In the genomic region with DNA sequence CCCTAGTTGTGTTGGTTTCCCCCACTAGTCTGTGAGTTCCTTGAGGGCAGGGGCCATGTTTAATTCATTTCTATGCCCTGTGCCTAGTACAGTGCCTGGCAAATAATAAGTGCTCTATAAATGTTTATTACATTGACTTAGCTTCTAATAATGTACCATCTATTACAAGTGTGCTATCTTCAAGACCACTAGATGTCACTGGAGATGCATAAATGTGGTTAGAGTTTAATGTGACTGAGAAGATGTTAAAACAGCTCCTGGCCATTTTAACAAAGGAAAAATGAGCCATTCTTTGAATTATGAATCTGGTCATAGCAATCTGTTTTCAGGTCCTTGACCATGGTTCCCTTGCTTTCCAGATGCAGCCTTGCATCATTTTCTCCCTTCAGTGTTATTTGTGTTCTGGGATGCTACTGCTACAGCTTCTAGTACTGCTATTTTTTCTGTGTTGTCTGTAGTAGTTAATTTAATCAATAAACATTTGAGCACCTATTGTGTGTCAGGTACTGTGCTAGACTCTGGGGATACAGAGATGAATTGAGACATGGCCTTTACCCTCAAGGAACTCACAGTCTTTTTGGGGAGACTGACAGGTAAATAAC, we compare ENCODE assay signal across 7 cellular contexts. TPM values are rescaled to one million over a fixed set of nuclear protein-coding genes. Genes with fewer than 3 reads are reported as not detected.
DNase-seq lines count a peak whose midpoint lies in the region; ATAC-seq and TF ChIP-seq lines count a peak whose summit lies in the region.

No MANE protein-coding gene starts in this region.

- no peak overlapping the region for H3K4me3 Mint-ChIP-seq in activated T-helper 1 cell treated with anti-CD3 and anti-CD28 coated beads, Interleukin-12 subunit alpha, Interleukin-12 subunit beta, Interleukin-2, Interleukin-4 antibody, amounts not matched to agents 30 ng/mL and 10 ng/mL and 1 ng/mL, durations not matched to agents 14 hours and 24 hours and 36 hours

- no peak overlapping the region for H3K27ac Mint-ChIP-seq in activated T-helper 1 cell treated with anti-CD3 and anti-CD28 coated beads, Interleukin-12 subunit alpha, Interleukin-12 subunit beta, Interleukin-2, Interleukin-4 antibody, amounts not matched to agents 30 ng/mL and 10 ng/mL and 1 ng/mL, durations not matched to agents 14 hours and 24 hours and 36 hours

- intact Hi-C loops in activated T-helper 1 cell treated with anti-CD3 and anti-CD28 coated beads, Interleukin-12 subunit alpha, Interleukin-12 subunit beta, Interleukin-2, Interleukin-4 antibody, amounts not matched to agents 30 ng/mL and 10 ng/mL and 1 ng/mL, durations not matched to agents 14 hours and 24 hours and 36 hours (cut with micrococcal nuclease): loop anchor here (1.0 to 10.0 kb wide), 6 partner anchors 134 to 666 kb away; no protein-coding TSS in a partner anchor

- H3K9me3 ChIP-seq in upper lobe of left lung: no peaks in the 10 kb centered on the region

- peaks cover 17% of the 10 kb centered on the region for H3K36me3 Mint-ChIP-seq in activated T-helper 1 cell treated with anti-CD3 and anti-CD28 coated beads, Interleukin-12 subunit alpha, Interleukin-12 subunit beta, Interleukin-2, Interleukin-4 antibody, amounts not matched to agents 30 ng/mL and 10 ng/mL and 1 ng/mL, durations not matched to agents 14 hours and 24 hours and 36 hours (ENCODE audit: low read depth)

- no peak for TF ChIP-seq EP300 in upper lobe of left lung (IDR thresholded peaks at IDR 0.05)

- H3K4me1 ChIP-seq in upper lobe of left lung: no peaks in the 10 kb centered on the region

- DNase-seq in GDM1 (lab: John Stamatoyannopoulos, UW) (peak; percentile 26), HEK293T (ENCODE audit: extremely low spot score) (peak; percentile 46), NCI-H460 (ENCODE audit: extremely low read depth, low read depth) (peak; percentile 60), cardiac fibroblast (ENCODE audit: low read depth in 2 of 2) (peak; percentile 73 to 75), kidney glomerular epithelial cell (lab: John Stamatoyannopoulos, UW) (peak; percentile 6), upper lobe of left lung (no peak)
- DNase-seq in activated T-helper 1 cell treated with anti-CD3 and anti-CD28 coated beads, Interleukin-12 subunit alpha, Interleukin-12 subunit beta, Interleukin-2, Interleukin-4 antibody, amounts not matched to agents 30 ng/mL and 10 ng/mL and 1 ng/mL, durations not matched to agents 14 hours and 24 hours and 36 hours (ENCODE audit: low spot score): no peak

- no peaks in the 10 kb centered on the region for H3K9me3 Mint-ChIP-seq in activated T-helper 1 cell treated with anti-CD3 and anti-CD28 coated beads, Interleukin-12 subunit alpha, Interleukin-12 subunit beta, Interleukin-2, Interleukin-4 antibody, amounts not matched to agents 30 ng/mL and 10 ng/mL and 1 ng/mL, durations not matched to agents 14 hours and 24 hours and 36 hours

- no peak overlapping the region for H3K4me3 ChIP-seq in cardiac fibroblast (replicated peaks in 1 of 2; ENCODE audit: low read depth in 2 of 2, low read length in 2 of 2)
- no peak overlapping the region for H3K4me3 ChIP-seq in upper lobe of left lung

- CTCF ChIA-PET in HEK293T (lab: Yijun Ruan, JAX): interaction anchor here (0.6 to 3.4 kb wide), 32 partner anchors 11 to 668 kb away, joined by 3 to 57 read pairs (median 4); no protein-coding TSS in a partner anchor

- no peak overlapping the region for H3K27ac ChIP-seq in upper lobe of left lung

- TF ChIP-seq POLR2A in upper lobe of left lung (IDR thresholded peaks at IDR 0.05): no peak

- no peaks in the 10 kb centered on the region for H3K27me3 Mint-ChIP-seq in activated T-helper 1 cell treated with anti-CD3 and anti-CD28 coated beads, Interleukin-12 subunit alpha, Interleukin-12 subunit beta, Interleukin-2, Interleukin-4 antibody, amounts not matched to agents 30 ng/mL and 10 ng/mL and 1 ng/mL, durations not matched to agents 14 hours and 24 hours and 36 hours (ENCODE audit: insufficient read depth)

- no peaks in the 10 kb centered on the region for H3K36me3 ChIP-seq in upper lobe of left lung

- H3K27me3 ChIP-seq in upper lobe of left lung: no peaks in the 10 kb centered on the region

- no peaks in the 10 kb centered on the region for H3K4me1 Mint-ChIP-seq in activated T-helper 1 cell treated with anti-CD3 and anti-CD28 coated beads, Interleukin-12 subunit alpha, Interleukin-12 subunit beta, Interleukin-2, Interleukin-4 antibody, amounts not matched to agents 30 ng/mL and 10 ng/mL and 1 ng/mL, durations not matched to agents 14 hours and 24 hours and 36 hours (ENCODE audit: low read depth)

- TF ChIP-seq CTCF in cardiac fibroblast (IDR thresholded peaks at IDR 0.05; ENCODE audit: low read depth, low read length) (peak; percentile 40), upper lobe of left lung (IDR thresholded peaks at IDR 0.05) (peak in 5 of 6 experiments; percentile 37 to 60 (median 51))

- peak in 1 of 2 donors; percentile 70 for ATAC-seq in upper lobe of left lung (ENCODE audit: low FRiP score in 2 of 2)

- POLR2A ChIA-PET in HEK293T (lab: Yijun Ruan, JAX): interaction anchor here (0.9 to 2.5 kb wide), 7 partner anchors 19 to 239 kb away, joined by 3 to 10 read pairs (median 3); no protein-coding TSS in a partner anchor

TF ChIP-seq in HEK293T, 16 proteins besides CTCF, POLR2A, EP300 and RAD21:
- TF ChIP-seq FOXA1 (IDR thresholded peaks at IDR 0.05) (no peak), HDGF (IDR thresholded peaks at IDR 0.05; ENCODE audit: borderline replicate concordance) (0 out of 2 replicates have a peak, but pooled peaks have one; percentile 44)

RNA-seq across cellular contexts. Expression of gene SLC9A6, which starts 43.2 kb away (rescaled TPM):
- 15.4 and 18.0 TPM in 2 replicates for total RNA-seq in NCI-H460 (2014; rRNA removed; shearing (Covaris generic))
- 16.3 and 19.8 TPM in 2 replicates for polyA plus RNA-seq in NCI-H460 (2014; cell fraction: nucleus; rRNA removed)
- total RNA-seq in upper lobe of left lung: 10 to 100 TPM in 4 of 6 donors, 1 to 10 TPM in 2; 4.7 to 16.9 (median 11.5) TPM
- 12.7 and 13.4 TPM in 2 replicates for total RNA-seq in activated T-helper 1 cell treated with anti-CD3 and anti-CD28 coated beads, Interleukin-12 subunit alpha, Interleukin-12 subunit beta, Interleukin-2, Interleukin-4 antibody, amounts not matched to agents 30 ng/mL and 10 ng/mL and 1 ng/mL, durations not matched to agents 14 hours and 24 hours and 36 hours

RNA-seq across cellular contexts. Expression of gene MMGT1, which starts 54.7 kb away (rescaled TPM):
- 39.1 and 39.2 TPM in 2 replicates for total RNA-seq in NCI-H460 (2014; rRNA removed; shearing (Covaris generic))
- polyA plus RNA-seq in NCI-H460 (2014; cell fraction: nucleus; rRNA removed): 17.3 and 19.8 TPM in 2 replicates
- total RNA-seq in upper lobe of left lung: 10 to 100 TPM in 4 of 6 donors, 1 to 10 TPM in 2; 7.2 to 32.2 (median 24.9) TPM
- 25.2 and 26.4 TPM in 2 replicates for total RNA-seq in activated T-helper 1 cell treated with anti-CD3 and anti-CD28 coated beads, Interleukin-12 subunit alpha, Interleukin-12 subunit beta, Interleukin-2, Interleukin-4 antibody, amounts not matched to agents 30 ng/mL and 10 ng/mL and 1 ng/mL, durations not matched to agents 14 hours and 24 hours and 36 hours

Comparison
In these comparisons a context has a peak if more than half of its experiments do, and no peak if none do; other contexts are left out.
1. DNase-seq: peak in GDM1 (single experiment), HEK293T (single experiment), NCI-H460 (single experiment), cardiac fibroblast (2 of 2) and kidney glomerular epithelial cell (single experiment); none in upper lobe of left lung (0 of 2) and activated T-helper 1 cell treated with anti-CD3 and anti-CD28 coated beads, Interleukin-12 subunit alpha, Interleukin-12 subunit beta, Interleukin-2, Interleukin-4 antibody, amounts not matched to agents 30 ng/mL and 10 ng/mL and 1 ng/mL, durations not matched to agents 14 hours and 24 hours and 36 hours (single experiment).